In the genomic region with DNA sequence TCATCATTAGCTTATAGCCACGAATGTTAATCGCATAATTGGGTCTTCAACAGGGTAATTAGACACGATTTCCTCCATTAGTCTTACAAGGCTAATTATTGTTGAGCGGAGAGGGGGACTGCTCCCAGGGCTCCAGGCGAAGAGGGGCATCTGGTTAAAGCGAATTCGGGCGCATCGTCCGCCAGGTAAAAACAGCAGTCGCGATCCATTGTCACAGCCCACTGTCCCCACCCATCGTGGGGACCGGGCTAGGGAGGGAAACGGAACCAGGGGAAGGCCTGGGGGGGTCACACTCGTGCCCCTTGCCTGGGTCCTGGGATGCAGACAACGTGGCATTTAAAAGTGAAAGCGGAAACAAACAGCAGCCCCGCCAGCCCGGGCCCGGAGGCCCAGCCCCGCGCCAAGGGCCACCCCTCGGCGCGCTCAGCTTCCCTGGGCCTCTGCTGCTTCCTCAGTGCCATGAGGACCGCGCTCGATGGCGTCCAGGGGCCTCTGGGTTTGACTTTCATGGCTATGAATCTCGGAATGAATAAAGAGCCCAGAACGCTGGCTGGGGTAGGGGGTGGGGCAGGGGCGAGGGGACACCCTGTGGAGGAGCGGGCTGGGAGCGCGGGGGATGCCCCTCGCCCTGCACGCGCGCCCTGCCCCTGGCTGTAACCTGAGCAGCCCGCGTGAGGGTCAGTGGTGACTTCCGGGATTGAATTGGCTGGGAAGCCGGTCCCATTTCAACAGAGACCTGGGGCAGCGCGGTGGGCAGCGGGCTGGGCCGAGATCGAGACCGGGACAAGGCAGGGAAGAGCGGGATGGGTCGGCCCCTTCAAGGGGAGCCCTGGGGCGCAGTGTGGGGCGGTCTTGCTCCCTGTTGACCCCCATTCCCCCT, we compare ENCODE assay signal across 8 cellular contexts.
DNase-seq lines count a peak whose midpoint lies in the region; ATAC-seq, FAIRE-seq and TF ChIP-seq lines count a peak whose summit lies in the region.

No MANE protein-coding gene starts in this region.

- DNase-seq in D721Med (ENCODE audit: insufficient read length, low spot score) (peak; percentile 60), NAMALWA (ENCODE audit: low spot score) (peak; percentile 67), lung microvascular endothelial cell (ENCODE audit: low read depth in 2 of 2) (peak; percentile 41 to 57)
- peak; percentile 55 to 60 for DNase-seq in activated CD4-positive, alpha-beta T cell treated with anti-CD3 and anti-CD28 coated beads, Interleukin-2, amount 50 U/mL, for 4 hours
- peak; percentile 28 for DNase-seq in effector CD8-positive, alpha-beta T cell (lab: John Stamatoyannopoulos, UW)
- DNase-seq in stimulated activated CD8-positive, alpha-beta memory T cell treated with anti-CD3 and anti-CD28 coated beads, Interleukin-12 subunit alpha, Interleukin-12 subunit beta, amount 100 ng/mL, for 1 hour (ENCODE audit: low read depth) = peak; percentile 36

- ATAC-seq in GM21447 (IDR thresholded peaks at IDR 0.05; ENCODE audit: unreplicated experiment) (peak; percentile 49), GM21360 (IDR thresholded peaks at IDR 0.05; ENCODE audit: unreplicated experiment) (no peak)

- FAIRE-seq in D721Med (lab: Jason Lieb, UNC) = no peak

- TF ChIP-seq CTCF in D721Med (IDR thresholded peaks at IDR 0.05; ENCODE audit: insufficient read depth, missing control alignments) = no peak
